8 cellular contexts compared by ENCODE assay signal in the genomic region with DNA sequence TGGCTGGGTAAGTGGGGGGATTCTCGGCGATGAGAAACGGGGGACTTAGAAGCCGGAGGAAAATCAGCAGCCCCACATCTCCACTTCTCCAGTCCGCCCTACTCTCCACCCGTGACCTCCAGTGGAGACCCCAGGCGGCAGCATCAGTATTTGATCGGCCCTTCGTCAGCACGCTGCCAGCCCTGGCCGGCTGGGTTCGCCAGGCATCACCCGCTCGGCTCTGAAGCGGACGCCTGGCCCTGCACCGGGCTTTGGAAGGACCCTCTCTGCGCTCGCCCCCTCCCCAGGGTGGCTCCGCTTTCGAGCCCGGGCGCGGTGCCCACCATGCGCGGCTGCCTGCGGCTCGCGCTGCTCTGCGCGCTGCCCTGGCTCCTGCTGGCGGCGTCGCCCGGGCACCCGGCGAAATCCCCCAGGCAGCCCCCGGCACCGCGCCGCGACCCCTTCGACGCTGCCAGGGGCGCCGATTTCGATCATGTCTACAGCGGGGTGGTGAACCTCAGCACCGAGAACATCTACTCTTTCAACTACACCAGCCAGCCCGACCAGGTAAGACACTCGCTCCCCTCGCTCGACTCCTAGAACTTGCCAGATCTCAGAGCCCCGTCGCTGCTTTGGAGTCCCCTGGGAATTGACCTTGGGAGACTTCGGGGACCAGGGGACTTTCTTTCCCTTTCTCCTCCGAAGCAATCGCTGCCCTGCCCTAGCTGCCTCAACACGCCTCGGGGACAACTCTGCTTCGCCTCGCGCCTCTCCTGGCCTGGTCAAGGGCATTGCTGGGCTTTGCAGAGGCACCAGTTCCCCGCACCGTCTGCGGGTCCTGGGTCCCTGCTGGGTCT. TPM values are rescaled to one million over a fixed set of nuclear protein-coding genes. Genes with fewer than 3 reads are reported as not detected.
DNase-seq lines count a peak whose midpoint lies in the region; ATAC-seq, FAIRE-seq and TF ChIP-seq lines count a peak whose summit lies in the region.

No MANE protein-coding gene starts in this region.

- H3K9me3 Mint-ChIP-seq in neural crest cell: no peaks in the 10 kb centered on the region

- H3F3A ChIP-seq in DOHH2 (ENCODE audit: control insufficient read depth, insufficient read depth): no peaks in the 10 kb centered on the region

- H3K79me2 ChIP-seq in DOHH2 (ENCODE audit: control insufficient read depth, low read length) (no peaks in the 10 kb centered on the region), Karpas-422 (ENCODE audit: low read length) (no peaks in the 10 kb centered on the region)

- H3K9ac ChIP-seq in Karpas-422 (ENCODE audit: low read length): peak overlapping the region; percentile 64

- H3K9me2 ChIP-seq in DOHH2 (replicated peaks; ENCODE audit: control insufficient read depth, low read length) (no peaks in the 10 kb centered on the region), Karpas-422 (replicated peaks; ENCODE audit: insufficient read depth, low read length) (no peaks in the 10 kb centered on the region)

- H3K27ac ChIP-seq in DOHH2 (ENCODE audit: low read depth, low read length) (no peak overlapping the region), Karpas-422 (ENCODE audit: low read length) (0 out of 2 replicates have a peak overlapping the region, but pooled peaks have one; percentile 16), esophagus muscularis mucosa (replicated peaks in 1 of 4) (peak overlapping the region in 1 of 4 donors; percentile 34), urinary bladder (ENCODE audit: low read depth) (peak overlapping the region; percentile 63)

- TF ChIP-seq EP300 in esophagus muscularis mucosa (IDR thresholded peaks at IDR 0.05): no peak

- no peak for TF ChIP-seq POLR2A in esophagus muscularis mucosa (IDR thresholded peaks at IDR 0.05; ENCODE audit: low read depth)

- FAIRE-seq in HTR-8/SVneo (lab: Jason Lieb, UNC): no peak

- H2AFZ ChIP-seq in Karpas-422 (ENCODE audit: low read length): peak overlapping the region; percentile 90

- TF ChIP-seq CTCF in DOHH2 (IDR thresholded peaks at IDR 0.05; ENCODE audit: low read depth, low read length, poor library complexity, severe bottlenecking) (peak; percentile 41), esophagus muscularis mucosa (IDR thresholded peaks at IDR 0.05) (no peak), neural crest cell (conservative IDR thresholded peaks at IDR 0.05) (no peak)

- DNase-seq in Karpas-422 (peak; percentile 54), esophagus muscularis mucosa (ENCODE audit: extremely low spot score) (no peak), neural crest cell (ENCODE audit: low read depth, low spot score) (peak; percentile 36), HTR-8/SVneo (ENCODE audit: insufficient read length, low spot score) (no peak)
- peak; percentile 78 for DNase-seq in activated CD8-positive, alpha-beta memory T cell treated with anti-CD3 and anti-CD28 coated beads, Interleukin-2, amount 50 U/mL, for 48 hours

- H3K4me1 Mint-ChIP-seq in neural crest cell: peaks cover 14% of the 10 kb centered on the region

- H4K20me1 ChIP-seq in DOHH2 (ENCODE audit: control insufficient read depth, insufficient read depth, low read depth, low read length) (no peaks in the 10 kb centered on the region), Karpas-422 (ENCODE audit: insufficient read depth, low read depth, low read length) (no peaks in the 10 kb centered on the region)

- peak; percentile 43 for ATAC-seq in GM21515 (IDR thresholded peaks at IDR 0.05; ENCODE audit: unreplicated experiment)

- H3K4me2 ChIP-seq in DOHH2 (ENCODE audit: low read length) (peak overlapping the region; percentile 88), Karpas-422 (ENCODE audit: low read depth, low read length, poor library complexity, severe bottlenecking) (peak overlapping the region; percentile 92)

- H3K27ac Mint-ChIP-seq in neural crest cell (ENCODE audit: unreplicated experiment): no peak overlapping the region

- peaks cover 94% of the 10 kb centered on the region for H3K27me3 Mint-ChIP-seq in neural crest cell (ENCODE audit: low read depth)

- H3K27me3 ChIP-seq in DOHH2 (ENCODE audit: control insufficient read depth, low read length): peaks cover 64% of the 10 kb centered on the region
- no peaks in the 10 kb centered on the region for H3K27me3 ChIP-seq in Karpas-422 (ENCODE audit: low read length)
- H3K27me3 ChIP-seq in esophagus muscularis mucosa: peaks cover 0 to 51% (median 13%) of the 10 kb centered on the region in 4 donors

- no peaks in the 10 kb centered on the region for H3K36me3 Mint-ChIP-seq in neural crest cell (ENCODE audit: low read depth)

- H3K9me3 ChIP-seq in DOHH2 (ENCODE audit: control insufficient read depth, insufficient read depth, low read length) (no peaks in the 10 kb centered on the region), Karpas-422 (ENCODE audit: low read length) (no peaks in the 10 kb centered on the region), esophagus muscularis mucosa (no peaks in the 10 kb centered on the region)

- H3K4me3 ChIP-seq in DOHH2 (ENCODE audit: low read length) (peak overlapping the region; percentile 73), Karpas-422 (ENCODE audit: low read length) (peak overlapping the region; percentile 66), esophagus muscularis mucosa (peak overlapping the region; percentile 54 to 64 (median 62)), urinary bladder (ENCODE audit: low read depth, low read length) (peak overlapping the region; percentile 67)

- H3K4me1 ChIP-seq in DOHH2 (ENCODE audit: control insufficient read depth, low read length): peaks cover 22% of the 10 kb centered on the region
- peaks cover 20% of the 10 kb centered on the region for H3K4me1 ChIP-seq in Karpas-422 (ENCODE audit: low read length)
- H3K4me1 ChIP-seq in esophagus muscularis mucosa: peaks cover 0 to 20% (median 16%) of the 10 kb centered on the region in 4 donors
- H3K4me1 ChIP-seq in urinary bladder (ENCODE audit: insufficient read depth): no peaks in the 10 kb centered on the region

- intact Hi-C loops in esophagus muscularis mucosa (cut with DNase I): no loop called here

- peak overlapping the region; percentile 87 for H3K4me3 Mint-ChIP-seq in neural crest cell

- 3% methylated on average over 29 of the region's 66 CpGs for WGBS in esophagus muscularis mucosa
- under 1% methylated on average over 66 of the region's 66 CpGs for WGBS in urinary bladder

- H3K36me3 ChIP-seq in DOHH2 (ENCODE audit: control insufficient read depth, low read length): no peaks in the 10 kb centered on the region
- H3K36me3 ChIP-seq in Karpas-422 (ENCODE audit: insufficient read depth, low read length): no peaks in the 10 kb centered on the region
- H3K36me3 ChIP-seq in esophagus muscularis mucosa: no peaks in the 10 kb centered on the region
- no peaks in the 10 kb centered on the region for H3K36me3 ChIP-seq in urinary bladder (ENCODE audit: insufficient read depth)

RNA-seq across cellular contexts. Expression of gene SIDT1, which starts 0.6 kb away (rescaled TPM):
- total RNA-seq in Karpas-422 (2014; rRNA removed; shearing (Covaris generic); ENCODE audit: low replicate concordance): 7.5 and 11.3 TPM in 2 replicates
- 1 to 10 TPM; 1.2 to 3.8 (median 1.9) TPM for total RNA-seq in esophagus muscularis mucosa
- 0.23 and 0.41 TPM in 2 replicates for total RNA-seq in neural crest cell
- 25.7 TPM for total RNA-seq in urinary bladder
- polyA plus RNA-seq in urinary bladder: 2.2 TPM

RNA-seq across cellular contexts. Expression of gene SPICE1, which starts 18.0 kb away (rescaled TPM):
- 14.1 and 30.1 TPM in 2 replicates for total RNA-seq in Karpas-422 (2014; rRNA removed; shearing (Covaris generic); ENCODE audit: low replicate concordance)
- total RNA-seq in esophagus muscularis mucosa: 10 to 100 TPM in 1 of 4 donors, 1 to 10 TPM in 3; 4.8 to 12.3 (median 7.0) TPM
- total RNA-seq in neural crest cell: 20.6 and 24.3 TPM in 2 replicates
- total RNA-seq in urinary bladder: 68.3 TPM
- polyA plus RNA-seq in urinary bladder: 7.0 TPM

Comparison
In these comparisons a context has a peak if more than half of its experiments do, and no peak if none do; other contexts are left out.
1. DNase-seq: peak in Karpas-422 (single experiment), activated CD8-positive, alpha-beta memory T cell treated with anti-CD3 and anti-CD28 coated beads, Interleukin-2, amount 50 U/mL, for 48 hours (single experiment) and neural crest cell (single experiment); none in esophagus muscularis mucosa (single experiment) and HTR-8/SVneo (single experiment).
2. Peak in every context shown above with its lines, with median percentiles within 50 percentile points of each other: H3K4me3 ChIP-seq.